1 cellular context compared by ENCODE assay signal in genomic region chr7:1044189-1045037, GRCh38.
A peak's percentile ranks its signal among the peaks of the same experiment; 100 is the strongest.
TF ChIP-seq lines count a peak whose summit lies in the region.

GPR146 (plus strand) TSS chr7:1044546; CDS start chr7:1057516, 12,970 bp downstream.

TF ChIP-seq in K562, 482 proteins besides CTCF, POLR2A, EP300 and RAD21 (continued from another document and continues in another):
- TF ChIP-seq ZBTB33 (CRISPR knock-in tag; IDR thresholded peaks at IDR 0.05) (no peak; the same call in 1 of the 2 replicates), HMGXB4 (CRISPR knock-in tag; IDR thresholded peaks at IDR 0.05) (0 out of 2 replicates have a peak, but pooled peaks have one; percentile 62), RB1 (IDR thresholded peaks at IDR 0.05; ENCODE audit: low read depth) (peak; percentile 55; the same call in 1 of the 2 replicates), TRIM24 (IDR thresholded peaks at IDR 0.05) (peak in 1 of 2 experiments; percentile 50; a peak in 1 of 4 replicates), ZNF316 (IDR thresholded peaks at IDR 0.05) (peak; percentile 100), USF1 (CRISPR knock-in tag; IDR thresholded peaks at IDR 0.05) (0 out of 2 replicates have a peak, but pooled peaks have one; percentile 11), SRF (CRISPR knock-in tag; IDR thresholded peaks at IDR 0.05) (peak in 1 of 2 experiments; percentile 47; a peak in 2 of 4 replicates), L3MBTL2 (IDR thresholded peaks at IDR 0.05) (peak; percentile 62; the same call in 1 of the 2 replicates), RCOR1 (IDR thresholded peaks at IDR 0.05; ENCODE audit: borderline replicate concordance in 1 of 2, low read depth in 2 of 2, low read length in 2 of 2) (0 out of 4 replicates have a peak, but pooled peaks of 1 of the 2 experiments have one; percentile 40), ETV1 (tag; conservative IDR thresholded peaks at IDR 0.05; ENCODE audit: low read depth) (no peak; the same call in 1 of the 2 replicates), MXI1 (IDR thresholded peaks at IDR 0.05; ENCODE audit: low read depth, low read length) (peak; percentile 6; the same call in 1 of the 2 replicates), EGR1 (conservative IDR thresholded peaks at IDR 0.05) (peak; percentile 55), ZNF134 (CRISPR knock-in tag; conservative IDR thresholded peaks at IDR 0.05) (peak; percentile 69; the same call in 1 of the 2 replicates), BRD4 (IDR thresholded peaks at IDR 0.05) (no peak), USF2 (CRISPR knock-in tag; IDR thresholded peaks at IDR 0.05) (peak; percentile 66), PML (IDR thresholded peaks at IDR 0.05; ENCODE audit: low read length) (peak; percentile 66; the same call in 1 of the 2 replicates), THAP7 (CRISPR knock-in tag; IDR thresholded peaks at IDR 0.05) (0 out of 2 replicates have a peak, but pooled peaks have one; percentile 55), PHB (CRISPR knock-in tag; IDR thresholded peaks at IDR 0.05) (0 out of 2 replicates have a peak, but pooled peaks have one; percentile 42), CCNT2 (IDR thresholded peaks at IDR 0.05; ENCODE audit: borderline replicate concordance, extremely low read depth, insufficient read length, low read depth, low read length) (peak; percentile 83), ZBTB1 (CRISPR knock-in tag; IDR thresholded peaks at IDR 0.05; ENCODE audit: borderline replicate concordance, low read depth) (peak; percentile 34; the same call in 1 of the 2 replicates), NBN (IDR thresholded peaks at IDR 0.05; ENCODE audit: low read depth) (0 out of 2 replicates have a peak, but pooled peaks have one; percentile 65), SIN3B (IDR thresholded peaks at IDR 0.05; ENCODE audit: low read depth) (0 out of 2 replicates have a peak, but pooled peaks have one; percentile 19), ZNF41 (CRISPR knock-in tag; conservative IDR thresholded peaks at IDR 0.05) (no peak), MTA2 (IDR thresholded peaks at IDR 0.05; ENCODE audit: low read depth) (peak; percentile 66), E2F6 (IDR thresholded peaks at IDR 0.05; ENCODE audit: borderline replicate concordance in 1 of 2, extremely low read depth in 1 of 2, insufficient read depth in 1 of 2, insufficient read length in 1 of 2, low read depth in 1 of 2, low read length in 1 of 2, poor library complexity in 1 of 2, severe bottlenecking in 1 of 2) (peak; percentile 34 to 50), RBBP5 (IDR thresholded peaks at IDR 0.05; ENCODE audit: borderline replicate concordance, insufficient read depth, low read length, poor library complexity, severe bottlenecking) (peak; percentile 74), NCOR1 (IDR thresholded peaks at IDR 0.05) (peak; percentile 69), ARNT (IDR thresholded peaks at IDR 0.05) (0 out of 4 replicates have a peak, but pooled peaks of 1 of the 2 experiments have one; percentile 2), PPARD (CRISPR knock-in tag; IDR thresholded peaks at IDR 0.05) (no peak), GTF2E2 (tag; IDR thresholded peaks at IDR 0.05) (0 out of 2 replicates have a peak, but pooled peaks have one; percentile 37), ZNF217 (CRISPR knock-in tag; IDR thresholded peaks at IDR 0.05) (no peak), SOX6 (IDR thresholded peaks at IDR 0.05) (peak; percentile 45; the same call in 1 of the 2 replicates), NR2C2 (CRISPR knock-in tag; IDR thresholded peaks at IDR 0.05) (no peak), NR2C2 (tag; IDR thresholded peaks at IDR 0.05) (peak; percentile 67; the same call in 1 of the 2 replicates), FOXK2 (conservative IDR thresholded peaks at IDR 0.05 in 1 of 2, IDR thresholded peaks at IDR 0.05 in 1 of 2; ENCODE audit: low read depth in 2 of 2) (peak; percentile 19 to 35; a peak in 1 of 4 replicates), TAL1 (IDR thresholded peaks at IDR 0.05) (peak; percentile 79), NR4A1 (CRISPR knock-in tag; IDR thresholded peaks at IDR 0.05) (no peak), NR4A1 (tag; IDR thresholded peaks at IDR 0.05) (0 out of 2 replicates have a peak, but pooled peaks have one; percentile 35), CBX2 (IDR thresholded peaks at IDR 0.05; ENCODE audit: insufficient read depth, low read length, poor library complexity, severe bottlenecking) (no peak), CEBPB (tag; IDR thresholded peaks at IDR 0.05) (peak; percentile 55), ZNF124 (CRISPR knock-in tag; IDR thresholded peaks at IDR 0.05) (no peak), ZFX (CRISPR knock-in tag; IDR thresholded peaks at IDR 0.05) (peak; percentile 6; the same call in 1 of the 2 replicates), MBD1 (CRISPR knock-in tag; IDR thresholded peaks at IDR 0.05) (no peak), ZNF766 (CRISPR knock-in tag; conservative IDR thresholded peaks at IDR 0.05) (peak; percentile 89), HMGN3 (IDR thresholded peaks at IDR 0.05; ENCODE audit: borderline replicate concordance, extremely low read depth, insufficient read length, low read depth, low read length) (peak; percentile 47), MAZ (CRISPR knock-in tag; conservative IDR thresholded peaks at IDR 0.05 in 1 of 2, IDR thresholded peaks at IDR 0.05 in 1 of 2) (peak in 1 of 2 experiments; percentile 73; a peak in 2 of 4 replicates), CXXC5 (CRISPR knock-in tag; IDR thresholded peaks at IDR 0.05) (peak; percentile 54; the same call in 1 of the 2 replicates), STAT5A (IDR thresholded peaks at IDR 0.05; ENCODE audit: borderline replicate concordance, low read length) (0 out of 2 replicates have a peak, but pooled peaks have one; percentile 24), PRPF4 (IDR thresholded peaks at IDR 0.05; ENCODE audit: insufficient read depth, low read depth, low read length, poor library complexity, severe bottlenecking) (no peak), RFX5 (IDR thresholded peaks at IDR 0.05; ENCODE audit: low read depth, low read length) (no peak), CREM (IDR thresholded peaks at IDR 0.05; ENCODE audit: low read depth) (peak; percentile 51; the same call in 1 of the 2 replicates), NR3C1 (CRISPR knock-in tag; IDR thresholded peaks at IDR 0.05) (0 out of 2 replicates have a peak, but pooled peaks have one; percentile 56), CEBPZ (IDR thresholded peaks at IDR 0.05; ENCODE audit: borderline replicate concordance, low read depth, low read length) (no peak), ETS1 (conservative IDR thresholded peaks at IDR 0.05; ENCODE audit: control insufficient read depth, low read depth, low read length) (peak; percentile 17; the same call in 1 of the 2 replicates)
